In the genomic region with DNA sequence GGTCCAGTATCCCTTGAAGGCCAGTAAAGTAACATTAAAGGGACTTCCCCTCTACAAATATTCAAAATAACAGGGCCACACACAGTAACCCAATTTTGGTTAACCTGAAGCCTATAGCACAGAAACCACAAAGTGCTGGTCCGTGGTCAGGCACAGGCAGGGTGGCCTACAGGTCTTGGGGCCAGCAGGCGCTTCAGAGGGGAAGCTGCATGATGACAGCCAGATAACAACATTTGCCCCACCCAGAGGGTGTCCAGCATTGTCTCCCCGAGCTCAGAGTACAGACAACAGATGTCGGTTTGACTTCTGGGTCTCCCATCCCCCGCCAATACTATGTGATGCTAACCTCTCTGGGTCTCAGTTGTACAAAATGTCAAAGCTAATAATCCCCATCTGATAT, we compare ENCODE assay signal across 18 cellular contexts. TPM values are rescaled to one million over a fixed set of nuclear protein-coding genes. Genes with fewer than 3 reads are reported as not detected.
A peak's percentile ranks its signal among the peaks of the same experiment; 100 is the strongest.
DNase-seq lines count a peak whose midpoint lies in the region; ATAC-seq, FAIRE-seq and TF ChIP-seq lines count a peak whose summit lies in the region.
"Had no signal": no experiment of that assay in that cellular context is flagged by ENCODE, and none has a peak within 500 bp of the region (broad histone marks: within the 10 kb centered on the region; RNA-seq: fewer than 3 reads in every experiment).

No MANE protein-coding gene starts in this region.

- TF ChIP-seq CTCF in WERI-Rb-1 (IDR thresholded peaks at IDR 0.05; ENCODE audit: low read depth, low read length) (no peak), pancreas (IDR thresholded peaks at IDR 0.05) (no peak)

- H3K27ac ChIP-seq in WERI-Rb-1 (no peak overlapping the region), pancreas (no peak overlapping the region)
- H3K27ac ChIP-seq: cardiac muscle cell had no signal

- H3K4me1 Mint-ChIP-seq in activated CD4-positive, alpha-beta T cell treated with anti-CD3 and anti-CD28 coated beads for 36 hours: peaks cover 55% of the 10 kb centered on the region

- no peaks in the 10 kb centered on the region for H3K9me3 ChIP-seq in WERI-Rb-1 (ENCODE audit: severe bottlenecking)
- H3K9me3 ChIP-seq in pancreas: no peaks in the 10 kb centered on the region

- H3K27ac Mint-ChIP-seq in activated CD4-positive, alpha-beta T cell treated with anti-CD3 and anti-CD28 coated beads for 36 hours: peak overlapping the region; percentile 90

- intact Hi-C loops in activated CD4-positive, alpha-beta T cell treated with anti-CD3 and anti-CD28 coated beads for 36 hours (cut with DNase I, micrococcal nuclease): no loop called here
- intact Hi-C loops in pancreas (cut with DNase I): no loop called here

- no peak for DNase-seq in activated CD4-positive, alpha-beta T cell treated with anti-CD3 and anti-CD28 coated beads for 36 hours
- no peak for DNase-seq in activated CD4-positive, alpha-beta T cell treated with anti-CD3 and anti-CD28 coated beads for 4 hours
- DNase-seq in WERI-Rb-1 (peak; percentile 24), mesenteric fat pad (ENCODE audit: low spot score) (peak; percentile 35), NCI-H2107 (lab: John Stamatoyannopoulos, UW) (no peak), pancreas (no peak), NCI-H1092 treated with DMSO at 0.1 percent for 48 hours (lab: John Stamatoyannopoulos, UW) (no peak)
- DNase-seq: activated CD4-positive, alpha-beta T cell treated with anti-CD3 and anti-CD28 coated beads, Interleukin-2, amount 50 U/mL, for 4 hours; effector CD4-positive, alpha-beta T cell; HCEC 1CT; hippocampal formation; IMR-90; NCI-H1092; NCI-H2171 treated with DMSO at 0.1 percent for 48 hours; occipital lobe had no signal

- POLR2A ChIA-PET in activated CD4-positive, alpha-beta T cell treated with anti-CD3 and anti-CD28 coated beads for 36 hours (lab: Charles Lee): no interaction called here

- H3K4me1 ChIP-seq in pancreas: no peaks in the 10 kb centered on the region

- no peaks in the 10 kb centered on the region for H3K27me3 Mint-ChIP-seq in activated CD4-positive, alpha-beta T cell treated with anti-CD3 and anti-CD28 coated beads for 36 hours

- no peak overlapping the region for H3K4me3 ChIP-seq in WERI-Rb-1 (ENCODE audit: low read depth, low read length)
- no peak overlapping the region for H3K4me3 ChIP-seq in pancreas
- H3K4me3 ChIP-seq: cardiac muscle cell had no signal

- H3K27me3 ChIP-seq in WERI-Rb-1 (ENCODE audit: insufficient read depth, low read depth, severe bottlenecking) (no peaks in the 10 kb centered on the region), pancreas (no peaks in the 10 kb centered on the region)
- H3K27me3 ChIP-seq: cardiac muscle cell had no signal

- no peak for FAIRE-seq in pancreas (lab: Jason Lieb, UNC)

- ATAC-seq in activated CD4-positive, alpha-beta T cell treated with anti-CD3 and anti-CD28 coated beads for 36 hours: no peak
- ATAC-seq in HG02885 (IDR thresholded peaks at IDR 0.05; ENCODE audit: poor library complexity, unreplicated experiment) (peak; percentile 40), pancreas (no peak)
- ATAC-seq: sciatic nerve had no signal

- peaks cover 26% of the 10 kb centered on the region for H3K36me3 Mint-ChIP-seq in activated CD4-positive, alpha-beta T cell treated with anti-CD3 and anti-CD28 coated beads for 36 hours (ENCODE audit: low read depth)

- 70 to 88% methylated on average over 5 of the region's 5 CpGs for WGBS in pancreas, 2 donors

- H3K36me3 ChIP-seq in WERI-Rb-1 (no peaks in the 10 kb centered on the region), pancreas (no peaks in the 10 kb centered on the region)
- H3K36me3 ChIP-seq: cardiac muscle cell had no signal

- CTCF ChIA-PET in activated CD4-positive, alpha-beta T cell treated with anti-CD3 and anti-CD28 coated beads for 36 hours (lab: Charles Lee): interaction anchor here (0.8 kb wide), 1 partner anchor 9 kb away, joined by 4 read pairs; no protein-coding TSS in a partner anchor

- peaks cover 2% of the 10 kb centered on the region for H3K9me3 Mint-ChIP-seq in activated CD4-positive, alpha-beta T cell treated with anti-CD3 and anti-CD28 coated beads for 36 hours (ENCODE audit: low read depth)

- H3K4me3 Mint-ChIP-seq in activated CD4-positive, alpha-beta T cell treated with anti-CD3 and anti-CD28 coated beads for 36 hours: no peak overlapping the region

RNA-seq across cellular contexts. Expression of a gene that starts 51.1 kb away (rescaled TPM):
- total RNA-seq in activated CD4-positive, alpha-beta T cell treated with anti-CD3 and anti-CD28 coated beads for 36 hours: 10 to 100 TPM; 68.8 to 85.1 TPM
- total RNA-seq in mesenteric fat pad (101 TPM), pancreas (10 to 100 TPM in 1 of 6 donors, 1 to 10 TPM in 5; 2.2 to 11.1 (median 4.9) TPM)
- polyA plus RNA-seq in pancreas: 1 to 10 TPM; 3.5 to 5.1 TPM

Comparison
In these comparisons a context has a peak if more than half of its experiments do, and no peak if none do; other contexts are left out.
1. DNase-seq: peak in WERI-Rb-1 (single experiment) and mesenteric fat pad (single experiment); none in activated CD4-positive, alpha-beta T cell treated with anti-CD3 and anti-CD28 coated beads for 36 hours (single experiment), activated CD4-positive, alpha-beta T cell treated with anti-CD3 and anti-CD28 coated beads for 4 hours (0 of 2), NCI-H2107 (single experiment), pancreas (0 of 6) and NCI-H1092 treated with DMSO at 0.1 percent for 48 hours (single experiment).